In the genomic region with DNA sequence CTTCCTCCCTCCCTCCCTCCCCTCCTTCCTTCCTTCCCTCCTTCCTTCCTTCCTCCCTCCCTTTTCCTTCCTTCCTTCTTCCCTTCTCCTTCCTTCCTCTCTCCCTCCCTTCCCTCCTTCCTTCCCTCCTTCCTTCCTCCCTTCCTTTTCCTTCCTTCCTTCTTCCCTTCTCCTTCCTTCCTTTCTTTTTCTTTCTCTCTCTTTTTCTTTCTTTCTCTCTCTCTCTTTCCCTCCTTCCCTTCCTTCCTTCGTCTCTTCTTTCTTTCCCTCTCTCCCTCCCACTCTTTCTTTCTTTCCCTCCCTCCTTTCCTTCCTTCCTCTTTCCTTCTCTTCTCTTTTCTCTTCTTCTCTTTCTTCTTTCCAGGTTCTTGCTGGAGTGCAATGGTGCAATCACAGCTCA, we compare ENCODE assay signal across 40 cellular contexts. TPM values are rescaled to one million over a fixed set of nuclear protein-coding genes. Genes with fewer than 3 reads are reported as not detected.
"Had no signal": no experiment of that assay in that cellular context is flagged by ENCODE, and none has a peak within 500 bp of the region (broad histone marks: within the 10 kb centered on the region; RNA-seq: fewer than 3 reads in every experiment).

No MANE protein-coding gene starts in this region.

- H3K27me3 ChIP-seq: MG63 had no signal

- H3K4me3 ChIP-seq: MG63 had no signal

- DNase-seq: Karpas-422, Kasumi-1, MG63, MM.1S, MV-4-11, NCI-H1048, NCI-H1092, NCI-H1092 treated with DMSO at 0.1 percent for 48 hours, NCI-H1105, NCI-H1105 treated with DMSO at 0.1 percent for 48 hours, NCI-H1417, NCI-H1417 treated with DMSO at 0.1 percent for 48 hours, NCI-H1436, NCI-H1436 treated with DMSO at 0.1 percent for 48 hours, NCI-H146, NCI-H1694, NCI-H1694 treated with DMSO at 0.1 percent for 48 hours, NCI-H187, NCI-H187 treated with DMSO at 0.1 percent for 48 hours, NCI-H1930, NCI-H2029, NCI-H2029 treated with DMSO at 0.1 percent for 48 hours, NCI-H2081, NCI-H2081 treated with DMSO at 0.1 percent for 48 hours, NCI-H2107, NCI-H2171, NCI-H2171 treated with DMSO at 0.1 percent for 48 hours, NCI-H2227 treated with DMSO at 0.1 percent for 48 hours, NCI-H226, NCI-H345, NCI-H446, NCI-H446 treated with DMSO at 0.1 percent for 48 hours, NCI-H510A, NCI-H510A treated with DMSO at 0.1 percent for 48 hours, NCI-H524, NCI-H524 treated with DMSO at 0.1 percent for 48 hours had no signal

- H3K36me3 ChIP-seq: MG63 had no signal

- H3K9me3 ChIP-seq: MG63 had no signal

RNA-seq across cellular contexts. Expression of gene ZNF662, which starts 1.9 kb away (rescaled TPM):
- total RNA-seq: MCF 10A, NCI-H460 had no signal

RNA-seq across cellular contexts. Expression of gene CYP8B1, which starts 28.4 kb away (rescaled TPM):
- total RNA-seq: LHCN-M2, M059J, MCF 10A, NCI-H460 had no signal
